In the genomic region with DNA sequence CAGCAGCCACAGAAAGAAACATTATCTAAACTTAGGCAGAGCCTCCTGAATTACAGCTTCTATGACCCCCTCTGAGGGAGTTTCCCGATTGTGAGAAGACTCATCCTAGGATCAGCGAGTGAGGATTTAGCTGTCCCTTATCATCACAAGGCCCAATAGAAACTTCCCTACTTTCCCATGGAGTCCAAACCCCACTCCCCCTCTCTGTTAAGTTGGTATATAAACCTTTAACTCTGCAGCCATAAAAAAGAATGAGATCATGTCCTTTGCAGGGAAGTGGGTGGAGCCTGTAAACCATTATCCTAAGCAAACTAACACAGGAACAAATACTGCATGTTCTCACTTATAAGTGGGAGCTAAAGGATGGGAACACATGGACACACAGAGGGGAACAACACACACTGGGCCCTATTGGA, we compare ENCODE assay signal across 16 cellular contexts.
DNase-seq lines count a peak whose midpoint lies in the region; FAIRE-seq and TF ChIP-seq lines count a peak whose summit lies in the region.
"Had no signal": no experiment of that assay in that cellular context is flagged by ENCODE, and none has a peak within 500 bp of the region (broad histone marks: within the 10 kb centered on the region; RNA-seq: fewer than 3 reads in every experiment).

No MANE protein-coding gene starts in this region.

- H3K4me1 ChIP-seq in mammary epithelial cell (ENCODE audit: insufficient read depth, low read length) = peaks cover 9% of the 10 kb centered on the region
- no peaks in the 10 kb centered on the region for H3K4me1 ChIP-seq in breast epithelium
- H3K4me1 ChIP-seq in OCI-LY7 (ENCODE audit: insufficient read depth, low read length, poor library complexity, severe bottlenecking) = no peaks in the 10 kb centered on the region
- H3K4me1 ChIP-seq: parathyroid adenoma had no signal

- H3K27me3 ChIP-seq in mammary epithelial cell (ENCODE audit: insufficient read depth, low read length) = no peaks in the 10 kb centered on the region
- H3K27me3 ChIP-seq in breast epithelium = no peaks in the 10 kb centered on the region
- H3K27me3 ChIP-seq: vagina had no signal

- intact Hi-C loops in mammary epithelial cell (cut with micrococcal nuclease) (no loop called here), breast epithelium (cut with DNase I; ENCODE audit: low total_unique reads) (no loop called here), OCI-LY7 (cut with micrococcal nuclease; ENCODE audit: unreplicated experiment) (no loop called here)

- TF ChIP-seq CTCF in mammary epithelial cell (conservative IDR thresholded peaks at IDR 0.05 in 1 of 2, IDR thresholded peaks at IDR 0.05 in 1 of 2; ENCODE audit: extremely low read depth in 1 of 2, insufficient read depth in 1 of 2, low read depth in 1 of 2, low read length in 2 of 2) (no peak), breast epithelium (IDR thresholded peaks at IDR 0.05) (no peak), OCI-LY7 (conservative IDR thresholded peaks at IDR 0.05; ENCODE audit: low read length) (no peak), D721Med (IDR thresholded peaks at IDR 0.05; ENCODE audit: insufficient read depth, missing control alignments) (no peak)

- H3K79me2 ChIP-seq in mammary epithelial cell (ENCODE audit: insufficient read depth, low read length) (no peaks in the 10 kb centered on the region), OCI-LY7 (ENCODE audit: insufficient read depth, low read depth, low read length) (no peaks in the 10 kb centered on the region)
- H3K79me2 ChIP-seq: parathyroid adenoma had no signal

- dilution Hi-C loops in mammary epithelial cell (cut with HindIII; ENCODE audit: low sequenced_read_pairs) = no loop called here

- H3K36me3 ChIP-seq in mammary epithelial cell (ENCODE audit: insufficient read depth, low read length) = no peaks in the 10 kb centered on the region
- H3K36me3 ChIP-seq in breast epithelium = no peaks in the 10 kb centered on the region
- no peaks in the 10 kb centered on the region for H3K36me3 ChIP-seq in OCI-LY7 (ENCODE audit: insufficient read depth, low read length)
- H3K36me3 ChIP-seq: vagina had no signal

- no peak overlapping the region for H3K9ac ChIP-seq in mammary epithelial cell (ENCODE audit: insufficient read depth, low read length)
- H3K9ac ChIP-seq: parathyroid adenoma had no signal

- no peak for FAIRE-seq in D721Med (lab: Jason Lieb, UNC)

- H2AFZ ChIP-seq in mammary epithelial cell (ENCODE audit: low read depth, low read length) (peak overlapping the region; percentile 49), OCI-LY7 (ENCODE audit: low read length) (peak overlapping the region; percentile 38)
- H2AFZ ChIP-seq: parathyroid adenoma had no signal

- no peak for TF ChIP-seq POLR2A in breast epithelium (IDR thresholded peaks at IDR 0.05)

- no peak for DNase-seq in mammary epithelial cell
- DNase-seq in breast epithelium (ENCODE audit: low spot score in 2 of 2) = no peak
- no peak for DNase-seq in OCI-LY7 (ENCODE audit: low spot score)
- DNase-seq in glomerular visceral epithelial cell (ENCODE audit: extremely low spot score) = peak; percentile 46
- DNase-seq in T-helper 9 cell = no peak
- DNase-seq in T-helper 1 cell = no peak
- no peak for DNase-seq in D721Med (ENCODE audit: insufficient read length, low spot score)
- no peak for DNase-seq in stimulated activated CD4-positive, alpha-beta T cell treated with anti-CD3 and anti-CD28 coated beads, Interleukin-4, amount 100 ng/mL, for 1 hour
- DNase-seq: activated naive CD4-positive, alpha-beta T cell treated with anti-CD3 and anti-CD28 coated beads, Interleukin-2, amount 50 U/mL, for 16 hours; DMS 273 treated with DMSO at 0.1 percent for 48 hours; NCI-H1105 treated with DMSO at 0.1 percent for 48 hours; NCI-H524 treated with DMSO at 0.1 percent for 48 hours; SIG-M5; stimulated activated CD4-positive, alpha-beta T cell treated with anti-CD3 and anti-CD28 coated beads, Interleukin-2, amount 100 ng/mL, for 24 hours had no signal

- H3K27ac ChIP-seq in mammary epithelial cell (ENCODE audit: insufficient read depth, low read depth, low read length) (no peak overlapping the region), breast epithelium (no peak overlapping the region), OCI-LY7 (ENCODE audit: low read depth, low read length, poor library complexity, severe bottlenecking) (no peak overlapping the region)
- H3K27ac ChIP-seq: parathyroid adenoma, vagina had no signal

- H3K9me2 ChIP-seq in OCI-LY7 (ENCODE audit: insufficient read depth, low read length) = no peaks in the 10 kb centered on the region

- POLR2A ChIA-PET in OCI-LY7 (lab: Charles Lee) = interaction anchor here (0.6 kb wide), 1 partner anchor 12 kb away, joined by 3 read pairs; no protein-coding TSS in a partner anchor

- CTCF ChIA-PET in mammary epithelial cell (lab: Charles Lee; ENCODE audit: low non-redundant PET) (no interaction called here), OCI-LY7 (lab: Charles Lee; ENCODE audit: unreplicated experiment) (no interaction called here)

- H3K4me2 ChIP-seq in mammary epithelial cell (ENCODE audit: insufficient read depth, low read depth, low read length) (no peak overlapping the region), OCI-LY7 (ENCODE audit: low read length) (no peak overlapping the region)

- H4K20me1 ChIP-seq in mammary epithelial cell (ENCODE audit: insufficient read depth, low read length) = no peaks in the 10 kb centered on the region
- H4K20me1 ChIP-seq in OCI-LY7 (ENCODE audit: insufficient read depth, low read length) = no peaks in the 10 kb centered on the region

- WGBS in mammary epithelial cell (ENCODE audit: low coverage, missing lambda C conversion rate) = 92% methylated on average over 2 of the region's 2 CpGs

- no TSS peak for BruUV-seq in mammary epithelial cell (replicated peaks; lab: Mats Ljungman, UMichigan)
- BruUV-seq in OCI-LY7 (replicated peaks; lab: Mats Ljungman, UMichigan) = no TSS peak

- H3K4me3 ChIP-seq in mammary epithelial cell (replicated peaks in 1 of 3; ENCODE audit: insufficient read depth in 1 of 3, low read depth in 2 of 3, low read length in 3 of 3) (no peak overlapping the region), breast epithelium (no peak overlapping the region), OCI-LY7 (ENCODE audit: low read depth, low read length, poor library complexity, severe bottlenecking) (no peak overlapping the region)
- H3K4me3 ChIP-seq: vagina had no signal

- H3K9me3 ChIP-seq in mammary epithelial cell (replicated peaks; ENCODE audit: insufficient read depth, low read length) = no peaks in the 10 kb centered on the region
- no peaks in the 10 kb centered on the region for H3K9me3 ChIP-seq in breast epithelium
- no peaks in the 10 kb centered on the region for H3K9me3 ChIP-seq in OCI-LY7 (ENCODE audit: low read length)
- H3K9me3 ChIP-seq: vagina had no signal

- in situ Hi-C loops in mammary epithelial cell (cut with MboI; ENCODE audit: low sequenced_read_pairs in 2 of 2) = no loop called here
